ENCODE assay signal across 8 cellular contexts in the genomic region with DNA sequence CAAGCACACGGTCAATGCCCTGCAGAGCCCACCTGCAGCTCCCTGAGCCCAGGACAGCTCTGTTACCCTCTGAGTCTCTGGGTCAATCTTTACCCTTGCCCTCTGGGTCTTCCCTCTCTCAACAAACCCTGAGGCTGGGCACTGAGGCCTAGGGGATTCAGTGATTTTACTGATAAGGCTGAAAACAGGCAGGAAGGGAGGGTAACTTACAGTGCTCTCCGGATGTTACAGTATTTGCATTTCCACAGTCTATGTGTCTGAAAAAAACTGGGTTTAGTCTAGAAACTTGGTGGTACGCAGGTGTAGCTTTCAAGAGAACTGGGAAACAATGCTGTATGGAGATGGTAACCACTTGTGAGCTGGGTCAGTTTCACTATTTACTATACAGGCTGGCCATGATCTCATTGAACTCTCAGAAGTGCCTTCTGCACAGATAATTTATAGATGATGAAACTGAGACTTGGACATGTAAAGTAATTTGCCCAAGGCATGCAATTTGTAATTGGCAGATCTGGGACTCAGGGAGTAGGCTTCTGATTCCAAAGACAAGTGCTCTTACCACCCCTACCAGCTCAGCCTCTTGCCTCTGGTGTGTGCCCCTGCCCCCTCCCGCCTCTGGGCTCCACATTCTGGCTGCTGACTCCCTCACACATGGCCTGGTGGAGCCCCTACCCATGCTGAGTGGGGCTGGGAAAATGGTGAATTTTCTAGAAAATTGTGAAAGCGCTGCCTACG. TPM values are rescaled to one million over a fixed set of nuclear protein-coding genes. Genes with fewer than 3 reads are reported as not detected.
A peak's percentile ranks its signal among the peaks of the same experiment; 100 is the strongest.
DNase-seq lines count a peak whose midpoint lies in the region; ATAC-seq and TF ChIP-seq lines count a peak whose summit lies in the region.

No MANE protein-coding gene starts in this region.

- peaks cover 79% of the 10 kb centered on the region for H3K4me1 Mint-ChIP-seq in activated T-helper 1 cell treated with anti-CD3 and anti-CD28 coated beads, Interleukin-12 subunit alpha, Interleukin-12 subunit beta, Interleukin-2, Interleukin-4 antibody, amounts not matched to agents 30 ng/mL and 10 ng/mL and 1 ng/mL, durations not matched to agents 14 hours and 24 hours and 36 hours (ENCODE audit: low read depth)

- H3K4me3 ChIP-seq in DND-41 (ENCODE audit: low read depth in 1 of 2, low read length in 2 of 2) (no peak overlapping the region), colonic mucosa (no peak overlapping the region)

- H3K27ac ChIP-seq in DND-41 (ENCODE audit: low read length) (peak overlapping the region; percentile 46), colonic mucosa (no peak overlapping the region)

- H4K20me1 ChIP-seq in DND-41 (ENCODE audit: insufficient read depth, low read length) = peaks cover 50% of the 10 kb centered on the region

- H3K9ac ChIP-seq in DND-41 (ENCODE audit: low read depth, low read length) (no peak overlapping the region; the same call in 1 of the 2 replicates), colonic mucosa (ENCODE audit: low read depth in 2 of 2, low read length in 2 of 2) (peak overlapping the region in 1 of 2 donors; percentile 43)

- ATAC-seq in DND-41 (ENCODE audit: insufficient read depth, low read depth) (no peak), GM19438 (IDR thresholded peaks at IDR 0.05; ENCODE audit: low read depth, unreplicated experiment) (peak; percentile 84), HG03432 (IDR thresholded peaks at IDR 0.05; ENCODE audit: unreplicated experiment) (peak; percentile 83)

- H3K9me3 Mint-ChIP-seq in activated T-helper 1 cell treated with anti-CD3 and anti-CD28 coated beads, Interleukin-12 subunit alpha, Interleukin-12 subunit beta, Interleukin-2, Interleukin-4 antibody, amounts not matched to agents 30 ng/mL and 10 ng/mL and 1 ng/mL, durations not matched to agents 14 hours and 24 hours and 36 hours = no peaks in the 10 kb centered on the region

- H3K27me3 Mint-ChIP-seq in activated T-helper 1 cell treated with anti-CD3 and anti-CD28 coated beads, Interleukin-12 subunit alpha, Interleukin-12 subunit beta, Interleukin-2, Interleukin-4 antibody, amounts not matched to agents 30 ng/mL and 10 ng/mL and 1 ng/mL, durations not matched to agents 14 hours and 24 hours and 36 hours (ENCODE audit: insufficient read depth) = peaks cover 13% of the 10 kb centered on the region

- DNase-seq in DND-41 = no peak
- no peak for DNase-seq in activated T-helper 1 cell treated with anti-CD3 and anti-CD28 coated beads, Interleukin-12 subunit alpha, Interleukin-12 subunit beta, Interleukin-2, Interleukin-4 antibody, amounts not matched to agents 30 ng/mL and 10 ng/mL and 1 ng/mL, durations not matched to agents 14 hours and 24 hours and 36 hours (ENCODE audit: low spot score)
- DNase-seq in colonic mucosa = no peak
- no peak for DNase-seq in dermis blood vessel endothelial cell
- DNase-seq in OCI-M2 (lab: John Stamatoyannopoulos, UW; ENCODE audit: unreplicated experiment) = no peak
- DNase-seq in cortex of kidney (lab: John Stamatoyannopoulos, UW) = no peak

- no peaks in the 10 kb centered on the region for H3K9me3 ChIP-seq in DND-41 (ENCODE audit: insufficient read depth, low read length, severe bottlenecking)
- no peaks in the 10 kb centered on the region for H3K9me3 ChIP-seq in colonic mucosa

- peaks cover 2% of the 10 kb centered on the region for H3K36me3 Mint-ChIP-seq in activated T-helper 1 cell treated with anti-CD3 and anti-CD28 coated beads, Interleukin-12 subunit alpha, Interleukin-12 subunit beta, Interleukin-2, Interleukin-4 antibody, amounts not matched to agents 30 ng/mL and 10 ng/mL and 1 ng/mL, durations not matched to agents 14 hours and 24 hours and 36 hours (ENCODE audit: low read depth)

- no peak for TF ChIP-seq CTCF in DND-41 (IDR thresholded peaks at IDR 0.05; ENCODE audit: borderline replicate concordance, extremely low read depth, low read length, poor library complexity, severe bottlenecking)
- no peak for TF ChIP-seq CTCF in colonic mucosa (IDR thresholded peaks at IDR 0.05)

- H3K4me2 ChIP-seq in DND-41 (ENCODE audit: insufficient read depth, low read length) = peak overlapping the region; percentile 57; the same call in 1 of the 2 replicates

- H3K4me1 ChIP-seq in DND-41 (ENCODE audit: insufficient read depth, low read length) = peaks cover 74% of the 10 kb centered on the region
- no peaks in the 10 kb centered on the region for H3K4me1 ChIP-seq in colonic mucosa

- H3K4me3 Mint-ChIP-seq in activated T-helper 1 cell treated with anti-CD3 and anti-CD28 coated beads, Interleukin-12 subunit alpha, Interleukin-12 subunit beta, Interleukin-2, Interleukin-4 antibody, amounts not matched to agents 30 ng/mL and 10 ng/mL and 1 ng/mL, durations not matched to agents 14 hours and 24 hours and 36 hours = peak overlapping the region; percentile 80

- H3K36me3 ChIP-seq in DND-41 (ENCODE audit: insufficient read depth, low read length) = no peaks in the 10 kb centered on the region
- no peaks in the 10 kb centered on the region for H3K36me3 ChIP-seq in colonic mucosa

- intact Hi-C loops in activated T-helper 1 cell treated with anti-CD3 and anti-CD28 coated beads, Interleukin-12 subunit alpha, Interleukin-12 subunit beta, Interleukin-2, Interleukin-4 antibody, amounts not matched to agents 30 ng/mL and 10 ng/mL and 1 ng/mL, durations not matched to agents 14 hours and 24 hours and 36 hours (cut with micrococcal nuclease) = loop anchor here (1.0 kb wide), 4 partner anchors 10 to 119 kb away; a partner anchor contains a TSS
- intact Hi-C loops in colonic mucosa (cut with DNase I) = no loop called here

- no peaks in the 10 kb centered on the region for H3K79me2 ChIP-seq in DND-41 (ENCODE audit: insufficient read depth, low read length)

- peak overlapping the region; percentile 87 for H3K27ac Mint-ChIP-seq in activated T-helper 1 cell treated with anti-CD3 and anti-CD28 coated beads, Interleukin-12 subunit alpha, Interleukin-12 subunit beta, Interleukin-2, Interleukin-4 antibody, amounts not matched to agents 30 ng/mL and 10 ng/mL and 1 ng/mL, durations not matched to agents 14 hours and 24 hours and 36 hours

- no peak overlapping the region for H2AFZ ChIP-seq in DND-41 (ENCODE audit: low read depth, low read length)

- no peaks in the 10 kb centered on the region for H3K27me3 ChIP-seq in DND-41 (ENCODE audit: insufficient read depth, low read length, poor library complexity)
- no peaks in the 10 kb centered on the region for H3K27me3 ChIP-seq in colonic mucosa

RNA-seq across cellular contexts. Expression of a gene that starts 48.8 kb away (rescaled TPM):
- total RNA-seq in activated T-helper 1 cell treated with anti-CD3 and anti-CD28 coated beads, Interleukin-12 subunit alpha, Interleukin-12 subunit beta, Interleukin-2, Interleukin-4 antibody, amounts not matched to agents 30 ng/mL and 10 ng/mL and 1 ng/mL, durations not matched to agents 14 hours and 24 hours and 36 hours = 4.9 and 5.2 TPM in 2 replicates
- total RNA-seq in colonic mucosa (10 to 100 TPM; 40.7 to 58.5 TPM), dermis blood vessel endothelial cell (0.51 and 0.98 TPM in 2 replicates)
